Comparison of ENCODE assay signal across 20 cellular contexts in the genomic region with DNA sequence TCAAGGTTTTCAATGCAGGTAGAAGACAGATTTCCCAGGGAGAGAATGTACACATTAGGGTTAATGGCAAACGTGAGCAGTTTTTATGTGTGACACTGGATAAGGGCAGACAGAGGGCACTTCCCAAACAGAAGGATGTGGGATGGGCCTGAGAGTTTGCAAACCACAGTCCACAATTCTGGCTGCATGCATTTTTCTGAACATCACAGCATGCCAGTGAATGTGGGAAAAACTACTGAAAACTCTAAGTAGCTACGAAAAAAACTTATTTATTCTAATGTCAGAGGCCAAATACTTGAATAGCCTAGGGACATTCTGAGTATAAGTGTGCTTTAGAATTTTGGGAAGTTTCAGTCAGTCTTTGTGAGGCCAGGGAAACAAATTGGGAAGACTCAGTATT.
DNase-seq lines count a peak whose midpoint lies in the region; ATAC-seq, FAIRE-seq and TF ChIP-seq lines count a peak whose summit lies in the region.
"Had no signal": no experiment of that assay in that cellular context is flagged by ENCODE, and none has a peak within 500 bp of the region (broad histone marks: within the 10 kb centered on the region; RNA-seq: fewer than 3 reads in every experiment).

No MANE protein-coding gene starts in this region.

- H3K27ac ChIP-seq in breast epithelium (no peak overlapping the region), cingulate gyrus (ENCODE audit: low read depth, low read length) (peak overlapping the region; percentile 11), keratinocyte (ENCODE audit: control insufficient read depth, insufficient read depth, low read length) (peak overlapping the region; percentile 93), tibial artery (no peak overlapping the region), neuronal stem cell (replicated peaks; ENCODE audit: low read length) (no peak overlapping the region)
- H3K27ac ChIP-seq: 22Rv1, thoracic aorta had no signal

- no peak overlapping the region for H3K4me2 ChIP-seq in keratinocyte (ENCODE audit: control insufficient read depth, extremely low read depth, insufficient read depth, low read depth, low read length)
- H3K4me2 ChIP-seq in neuronal stem cell (ENCODE audit: insufficient read depth, low read length, poor library complexity, severe bottlenecking), result no peak overlapping the region

- BruUV-seq in MCF 10A (replicated peaks; lab: Mats Ljungman, UMichigan), result no TSS peak

- no peaks in the 10 kb centered on the region for H3K27me3 ChIP-seq in breast epithelium
- H3K27me3 ChIP-seq in keratinocyte (ENCODE audit: control insufficient read depth, extremely low read depth, insufficient read depth, low read length), result no peaks in the 10 kb centered on the region
- H3K27me3 ChIP-seq in tibial artery, result no peaks in the 10 kb centered on the region
- H3K27me3 ChIP-seq in neuronal stem cell (ENCODE audit: control insufficient read depth in 3 of 3, insufficient read depth in 3 of 3, low read depth in 1 of 3, low read length in 3 of 3), result no peaks in the 10 kb centered on the region

- no peak overlapping the region for H2AK5ac ChIP-seq in neuronal stem cell (ENCODE audit: low read depth, low read length)

- no peak overlapping the region for H4K91ac ChIP-seq in neuronal stem cell (ENCODE audit: low read depth, low read length, poor library complexity)

- no peak overlapping the region for H2BK120ac ChIP-seq in neuronal stem cell (ENCODE audit: low read depth, low read length)

- H2BK15ac ChIP-seq in neuronal stem cell (ENCODE audit: low read length), result no peak overlapping the region

- no peak overlapping the region for H4K8ac ChIP-seq in neuronal stem cell (ENCODE audit: low read depth, low read length)

- peaks cover 40% of the 10 kb centered on the region for H3K4me1 Mint-ChIP-seq in MCF 10A (ENCODE audit: insufficient read depth, unreplicated experiment)
- H3K4me1 Mint-ChIP-seq: natural killer cell had no signal

- H3K18ac ChIP-seq in neuronal stem cell (ENCODE audit: low read length), result no peak overlapping the region

- no peaks in the 10 kb centered on the region for H3K9me3 Mint-ChIP-seq in MCF 10A (ENCODE audit: unreplicated experiment)
- H3K9me3 Mint-ChIP-seq: activated T-helper 1 cell treated with anti-CD3 and anti-CD28 coated beads, Interleukin-12 subunit alpha, Interleukin-12 subunit beta, Interleukin-2, Interleukin-4 antibody, amounts not matched to agents 30 ng/mL and 10 ng/mL and 1 ng/mL, durations not matched to agents 14 hours and 24 hours and 36 hours; CD4-positive, alpha-beta T cell had no signal

- dilution Hi-C loops in keratinocyte (cut with MboI; ENCODE audit: extremely low pct_ligation_motif_present, low sequenced_read_pairs), result no loop called here

- no CpG with 5 or more reads among the region's 2 CpGs for WGBS in neuronal stem cell (ENCODE audit: extremely low coverage in 2 of 2, insufficient read length in 2 of 2, insufficient replicate concordance in 1 of 2), 2 donors

- intact Hi-C loops in MCF 10A (cut with micrococcal nuclease) (loop anchor here (5.0 kb wide), 1 partner anchor 37 kb away; no protein-coding TSS in a partner anchor), breast epithelium (cut with DNase I; ENCODE audit: low total_unique reads) (loop anchor here (5.0 kb wide), 1 partner anchor 108 kb away; no protein-coding TSS in a partner anchor), tibial artery (cut with DNase I; ENCODE audit: low total_unique reads) (no loop called here)

- POLR2A ChIA-PET in MCF 10A (lab: Yijun Ruan, JAX), result interaction anchor here (0.6 to 1.5 kb wide), 4 partner anchors 10 to 308 kb away, joined by 3 read pairs; partner anchors contain the start of gene LAMB1

- H3K9ac ChIP-seq in keratinocyte (ENCODE audit: control insufficient read depth, extremely low read depth, insufficient read depth, low read length) (no peak overlapping the region), neuronal stem cell (ENCODE audit: low read depth, low read length, poor library complexity) (no peak overlapping the region)

- H3K4me1 ChIP-seq in breast epithelium (no peaks in the 10 kb centered on the region), keratinocyte (ENCODE audit: control insufficient read depth, extremely low read depth, insufficient read depth, low read length) (peaks cover 57% of the 10 kb centered on the region), tibial artery (no peaks in the 10 kb centered on the region), neuronal stem cell (ENCODE audit: control insufficient read depth in 2 of 2, insufficient read depth in 1 of 2, low read depth in 1 of 2, low read length in 2 of 2) (peaks cover 22 to 54% of the 10 kb centered on the region in 2 donors)

- no peaks in the 10 kb centered on the region for H3K9me3 ChIP-seq in breast epithelium
- H3K9me3 ChIP-seq in keratinocyte (ENCODE audit: control insufficient read depth, low read depth, low read length), result no peaks in the 10 kb centered on the region
- H3K9me3 ChIP-seq in tibial artery, result no peaks in the 10 kb centered on the region
- no peaks in the 10 kb centered on the region for H3K9me3 ChIP-seq in neuronal stem cell (replicated peaks in 1 of 2; ENCODE audit: control insufficient read depth in 2 of 2, insufficient read depth in 1 of 2, low read depth in 1 of 2, low read length in 2 of 2)
- H3K9me3 ChIP-seq: thoracic aorta had no signal

- FAIRE-seq in keratinocyte (lab: Jason Lieb, UNC), result peak; percentile 66
- FAIRE-seq: frontal cortex had no signal

- no peak overlapping the region for H3K23ac ChIP-seq in neuronal stem cell (ENCODE audit: low read depth, low read length, poor library complexity)

- DNase-seq in MCF 10A (ENCODE audit: unreplicated experiment), result peak; percentile 34
- no peak for DNase-seq in breast epithelium (ENCODE audit: low spot score in 2 of 2)
- DNase-seq in keratinocyte (ENCODE audit: low read depth, low spot score), result no peak
- DNase-seq in tibial artery, result no peak
- DNase-seq in neuronal stem cell (ENCODE audit: low spot score), result no peak
- DNase-seq: activated CD4-positive, alpha-beta T cell treated with anti-CD3 and anti-CD28 coated beads, Interleukin-2, amount 50 U/mL, for 48 hours; amygdala; CD4-positive, alpha-beta T cell; DMS79; natural killer cell; NCI-H1694; NCI-H510A treated with DMSO at 0.1 percent for 48 hours; SW 1271 had no signal

- no peak overlapping the region for H2BK5ac ChIP-seq in neuronal stem cell (ENCODE audit: low read length)

- peak overlapping the region; percentile 31 for H2AFZ ChIP-seq in keratinocyte (ENCODE audit: control insufficient read depth, low read length)
- H2AFZ ChIP-seq in neuronal stem cell (ENCODE audit: low read length), result no peak overlapping the region

- H3K27me3 Mint-ChIP-seq in MCF 10A (ENCODE audit: insufficient read depth, unreplicated experiment), result no peaks in the 10 kb centered on the region

- H3K36me3 ChIP-seq in breast epithelium, result no peaks in the 10 kb centered on the region
- H3K36me3 ChIP-seq in keratinocyte (ENCODE audit: control insufficient read depth in 2 of 2, extremely low read depth in 1 of 2, insufficient read depth in 2 of 2, low read length in 2 of 2), result no peaks in the 10 kb centered on the region
- no peaks in the 10 kb centered on the region for H3K36me3 ChIP-seq in tibial artery
- H3K36me3 ChIP-seq in neuronal stem cell (replicated peaks in 1 of 2; ENCODE audit: control insufficient read depth in 2 of 2, insufficient read depth in 2 of 2, low read length in 2 of 2), result no peaks in the 10 kb centered on the region
- H3K36me3 ChIP-seq: thoracic aorta had no signal

- no peak overlapping the region for H3K4ac ChIP-seq in neuronal stem cell (ENCODE audit: low read length)

- ATAC-seq in GM21381 (IDR thresholded peaks at IDR 0.05; ENCODE audit: unreplicated experiment) (no peak), GM18498 (IDR thresholded peaks at IDR 0.05; ENCODE audit: unreplicated experiment) (no peak)
- ATAC-seq: natural killer cell had no signal

- no peak overlapping the region for H3K14ac ChIP-seq in neuronal stem cell (ENCODE audit: low read length)

- no peak for TF ChIP-seq POLR2A in breast epithelium (IDR thresholded peaks at IDR 0.05)

- H4K20me1 ChIP-seq in keratinocyte (ENCODE audit: control insufficient read depth, extremely low read depth, insufficient read depth, low read length), result no peaks in the 10 kb centered on the region

- H3K79me2 ChIP-seq in keratinocyte (ENCODE audit: control insufficient read depth, insufficient read depth, low read length), result no peaks in the 10 kb centered on the region

- peak overlapping the region; percentile 88 for H3K27ac Mint-ChIP-seq in MCF 10A (ENCODE audit: low read depth, unreplicated experiment)
- H3K27ac Mint-ChIP-seq: activated T-helper 1 cell treated with anti-CD3 and anti-CD28 coated beads, Interleukin-12 subunit alpha, Interleukin-12 subunit beta, Interleukin-2, Interleukin-4 antibody, amounts not matched to agents 30 ng/mL and 10 ng/mL and 1 ng/mL, durations not matched to agents 14 hours and 24 hours and 36 hours; CD4-positive, alpha-beta T cell; natural killer cell had no signal

- TF ChIP-seq CTCF in MCF 10A (IDR thresholded peaks at IDR 0.05; ENCODE audit: unreplicated experiment), result no peak
- TF ChIP-seq CTCF in breast epithelium (IDR thresholded peaks at IDR 0.05), result no peak
- no peak for TF ChIP-seq CTCF in keratinocyte (optimal IDR thresholded peaks at IDR 0.05 in 1 of 3, IDR thresholded peaks at IDR 0.05 in 1 of 3, conservative IDR thresholded peaks at IDR 0.05 in 1 of 3; ENCODE audit: extremely low read depth in 1 of 3, insufficient read depth in 2 of 3, low read length in 3 of 3)
- no peak for TF ChIP-seq CTCF in tibial artery (IDR thresholded peaks at IDR 0.05)

- no peaks in the 10 kb centered on the region for H3K36me3 Mint-ChIP-seq in MCF 10A (ENCODE audit: insufficient read depth, unreplicated experiment)
- H3K36me3 Mint-ChIP-seq: natural killer cell had no signal

- H3K4me3 Mint-ChIP-seq in MCF 10A (ENCODE audit: unreplicated experiment), result no peak overlapping the region
- H3K4me3 Mint-ChIP-seq: activated T-helper 1 cell treated with anti-CD3 and anti-CD28 coated beads, Interleukin-12 subunit alpha, Interleukin-12 subunit beta, Interleukin-2, Interleukin-4 antibody, amounts not matched to agents 30 ng/mL and 10 ng/mL and 1 ng/mL, durations not matched to agents 14 hours and 24 hours and 36 hours; CD4-positive, alpha-beta T cell; natural killer cell had no signal

- CTCF ChIA-PET in MCF 10A (lab: Yijun Ruan, JAX), result interaction anchor here (0.6 to 1.2 kb wide), 3 partner anchors 13 to 159 kb away, joined by 3 to 5 read pairs (median 3); no protein-coding TSS in a partner anchor

- no peak overlapping the region for H2BK12ac ChIP-seq in neuronal stem cell (ENCODE audit: low read length)

- H3K4me3 ChIP-seq in breast epithelium (no peak overlapping the region), keratinocyte (ENCODE audit: control insufficient read depth in 2 of 3, extremely low read depth in 1 of 3, insufficient read depth in 2 of 3, low read depth in 1 of 3, low read length in 3 of 3) (no peak overlapping the region), tibial artery (no peak overlapping the region), neuronal stem cell (ENCODE audit: low read length in 2 of 2) (no peak overlapping the region)
- H3K4me3 ChIP-seq: thoracic aorta had no signal

- H3K9me1 ChIP-seq in keratinocyte (ENCODE audit: control insufficient read depth, extremely low read depth, insufficient read depth, low read length), result no peaks in the 10 kb centered on the region

- peaks cover 2% of the 10 kb centered on the region for H3K79me1 ChIP-seq in neuronal stem cell (ENCODE audit: low read depth, low read length)

Comparison
In these comparisons a context has a peak if more than half of its experiments do, and no peak if none do; other contexts are left out.
1. H3K27ac ChIP-seq: peak in cingulate gyrus (single experiment) and keratinocyte (single experiment); none in breast epithelium (0 of 2), tibial artery (0 of 2) and neuronal stem cell (single experiment).